Comparison of ENCODE assay signal across 9 cellular contexts in the genomic region with DNA sequence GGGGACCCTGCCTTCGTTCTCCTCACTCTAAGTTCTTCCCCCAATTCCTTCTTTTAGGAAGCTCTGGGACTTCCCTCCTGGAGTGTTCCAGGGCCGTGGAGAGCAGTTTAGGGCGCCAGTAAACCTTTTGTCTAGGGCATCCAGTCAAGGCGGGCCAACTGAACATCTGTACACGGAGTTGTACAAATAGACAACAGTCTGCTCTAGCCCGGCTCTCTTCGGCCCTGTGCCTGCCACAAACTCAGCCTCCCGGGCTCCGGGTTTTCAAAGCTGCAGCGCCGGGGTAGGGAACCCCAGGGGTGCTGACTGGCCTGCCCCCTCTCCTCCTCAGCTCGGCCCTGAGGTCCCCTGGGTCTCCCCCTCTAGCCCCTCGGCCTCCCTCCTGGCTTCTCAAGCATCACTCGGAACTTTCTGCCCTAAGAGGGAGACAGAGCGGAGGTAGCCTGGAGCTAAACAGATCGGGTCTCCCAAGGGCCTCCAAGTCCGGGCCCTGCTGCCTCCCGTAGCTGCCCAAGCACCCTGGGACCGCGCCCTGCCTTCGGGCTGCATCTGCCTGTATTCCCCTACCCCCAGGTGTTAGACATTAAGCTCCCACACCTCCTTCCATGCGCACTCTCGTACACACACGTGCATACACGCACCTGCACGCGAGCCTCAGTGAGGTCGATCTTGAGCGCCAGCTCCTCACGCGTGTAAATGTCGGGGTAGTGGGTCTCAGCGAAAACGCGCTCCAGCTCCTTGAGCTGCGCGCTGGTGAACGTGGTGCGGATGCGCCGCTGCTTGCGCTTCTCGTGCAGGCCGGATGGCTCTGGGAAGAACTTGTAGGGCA. TPM values are rescaled to one million over a fixed set of nuclear protein-coding genes. Genes with fewer than 3 reads are reported as not detected.
DNase-seq lines count a peak whose midpoint lies in the region; ATAC-seq and TF ChIP-seq lines count a peak whose summit lies in the region.
"Had no signal": no experiment of that assay in that cellular context is flagged by ENCODE, and none has a peak within 500 bp of the region (broad histone marks: within the 10 kb centered on the region; RNA-seq: fewer than 3 reads in every experiment).

No MANE protein-coding gene starts in this region.

- peaks cover 21% of the 10 kb centered on the region for H3K4me1 Mint-ChIP-seq in central memory CD8-positive, alpha-beta T cell

- H3K9me3 Mint-ChIP-seq in central memory CD8-positive, alpha-beta T cell = no peaks in the 10 kb centered on the region

- H3K36me3 Mint-ChIP-seq in central memory CD8-positive, alpha-beta T cell (ENCODE audit: insufficient read depth) = peaks cover 6% of the 10 kb centered on the region

- no peaks in the 10 kb centered on the region for H3K9me3 ChIP-seq in mucosa of descending colon

- H3K27ac ChIP-seq in 22Rv1 = peak overlapping the region; percentile 67; the same call in 1 of the 2 replicates

- peak overlapping the region; percentile 61 for H3K4me3 Mint-ChIP-seq in central memory CD8-positive, alpha-beta T cell

- peak overlapping the region; percentile 23 for H3K27ac Mint-ChIP-seq in central memory CD8-positive, alpha-beta T cell (ENCODE audit: low read depth)

- peak; percentile 67 for DNase-seq in GM13977 (ENCODE audit: low spot score)
- no peak for DNase-seq in central memory CD8-positive, alpha-beta T cell (ENCODE audit: low spot score in 2 of 2)
- DNase-seq in mucosa of descending colon = no peak
- no peak for DNase-seq in SW 1271 (lab: John Stamatoyannopoulos, UW)
- DNase-seq in glomerular visceral epithelial cell (ENCODE audit: extremely low spot score) = no peak

- peaks cover 37% of the 10 kb centered on the region for H3K4me1 ChIP-seq in mucosa of descending colon (ENCODE audit: low read depth)

- H3K36me3 ChIP-seq in mucosa of descending colon (ENCODE audit: low read depth) = no peaks in the 10 kb centered on the region

- TF ChIP-seq CTCF in 22Rv1 (IDR thresholded peaks at IDR 0.05) = no peak
- no peak for TF ChIP-seq CTCF in GM13977 (IDR thresholded peaks at IDR 0.05; ENCODE audit: extremely low read depth, insufficient read depth, missing control alignments)
- no peak for TF ChIP-seq CTCF in mucosa of descending colon (IDR thresholded peaks at IDR 0.05)

- in situ Hi-C loops in GM13977 (cut with MboI; ENCODE audit: low pct_unique_long_range_greater_than_20kb, low sequenced_read_pairs, unreplicated experiment) = no loop called here

- H3K27me3 Mint-ChIP-seq in central memory CD8-positive, alpha-beta T cell = peaks cover 48% of the 10 kb centered on the region

- H3K4me3 ChIP-seq in mucosa of descending colon = no peak overlapping the region

- intact Hi-C loops in mucosa of descending colon (cut with DNase I, micrococcal nuclease) = no loop called here

- ATAC-seq in central memory CD8-positive, alpha-beta T cell (replicated peaks; ENCODE audit: extremely low read depth, poor library complexity, severe bottlenecking) = no peak
- ATAC-seq in mucosa of descending colon (peak; percentile 25), GM19463 (IDR thresholded peaks at IDR 0.05; ENCODE audit: unreplicated experiment) (no peak), GM18519 (IDR thresholded peaks at IDR 0.05; ENCODE audit: low FRiP score, unreplicated experiment) (no peak)

RNA-seq across cellular contexts. Expression of gene PHOX2A, which starts 3.3 kb away (rescaled TPM):
- total RNA-seq in mucosa of descending colon = 1 to 10 TPM in 1 of 3 donors, under 1 TPM in 2; 0.55 to 2.6 (median 0.60) TPM
- total RNA-seq: mononuclear cell had no signal

RNA-seq across cellular contexts. Expression of gene INPPL1, which starts 16.1 kb away (rescaled TPM):
- total RNA-seq in mucosa of descending colon = 100 to 1,000 TPM; 122 to 205 (median 151) TPM

RNA-seq across cellular contexts. Expression of gene FOLR2, which starts 24.1 kb away (rescaled TPM):
- 10 to 100 TPM in 2 of 3 donors, 1 to 10 TPM in 1; 3.2 to 29.4 (median 13.8) TPM for total RNA-seq in mucosa of descending colon

RNA-seq across cellular contexts. Expression of gene FOLR1, which starts 48.7 kb away (rescaled TPM):
- total RNA-seq in mucosa of descending colon = not detected
- total RNA-seq: mononuclear cell had no signal
